ENCODE assay signal across 8 cellular contexts in the genomic region with DNA sequence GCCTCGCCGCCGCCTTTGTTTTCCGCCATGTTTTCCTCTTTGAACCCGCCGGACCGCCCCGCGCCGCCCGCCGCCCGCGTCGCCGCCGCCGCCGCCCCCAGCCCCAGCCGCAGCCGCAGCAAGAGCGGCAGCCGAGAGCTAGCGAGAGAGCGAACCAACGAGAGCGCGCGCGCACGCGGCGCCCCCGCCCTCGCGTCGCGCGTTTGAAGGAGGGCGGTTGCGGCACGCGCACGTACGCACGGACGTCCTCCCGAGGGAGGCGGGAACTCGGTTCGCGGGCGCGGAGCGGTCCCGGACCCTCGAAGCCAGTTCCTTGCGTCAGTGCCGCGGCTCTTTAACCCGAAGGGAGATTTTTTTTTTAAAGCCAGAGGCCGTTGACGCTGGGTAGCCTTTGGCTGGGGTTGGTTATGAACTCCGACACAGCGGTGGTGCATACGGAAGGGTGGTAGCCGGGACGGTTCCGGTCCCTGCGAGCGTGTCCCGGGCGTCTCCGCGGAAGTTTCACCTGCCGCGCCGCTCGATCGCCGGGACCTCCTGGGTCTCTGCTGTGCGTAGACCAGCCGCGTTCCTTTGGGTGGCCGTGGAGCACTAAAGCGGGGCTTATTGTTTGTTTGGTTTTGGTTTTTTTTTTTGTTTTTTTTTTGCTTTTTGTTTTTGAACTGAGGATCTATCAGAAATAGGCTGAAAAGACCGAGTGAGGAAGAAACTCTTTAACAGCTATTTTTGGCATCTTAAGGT. TPM values are rescaled to one million over a fixed set of nuclear protein-coding genes. Genes with fewer than 3 reads are reported as not detected.
DNase-seq lines count a peak whose midpoint lies in the region; ATAC-seq and TF ChIP-seq lines count a peak whose summit lies in the region.

A gene (minus strand): TSS at position 156 of the 738 bp plus-strand sequence. CDS start 127 bp downstream, at position 29.

- H4K20me1 ChIP-seq in MM.1S (ENCODE audit: insufficient read depth, low read length) (0 out of 2 replicates have a peak, but pooled peaks cover 4% of the 10 kb centered on the region), neural progenitor cell (ENCODE audit: low read depth) (peaks cover 44% of the 10 kb centered on the region)

- peaks cover 46% of the 10 kb centered on the region for H3K4me1 Mint-ChIP-seq in neural progenitor cell

- H3K27me3 ChIP-seq in MM.1S (replicated peaks; ENCODE audit: insufficient read depth, low read length) (no peaks in the 10 kb centered on the region), SJCRH30 (no peaks in the 10 kb centered on the region), foreskin keratinocyte (no peaks in the 10 kb centered on the region), neural progenitor cell (no peaks in the 10 kb centered on the region), stomach smooth muscle (ENCODE audit: control insufficient read depth in 1 of 2, insufficient read depth in 2 of 2, low read length in 2 of 2) (no peaks in the 10 kb centered on the region)

- H3K27ac ChIP-seq in MM.1S (ENCODE audit: low read length) (peak within 1 kb of the TSS; percentile 87), SJCRH30 (peak within 1 kb of the TSS; percentile 71), foreskin keratinocyte (peak within 1 kb of the TSS; percentile 66), neural progenitor cell (peak within 1 kb of the TSS; percentile 89), stomach smooth muscle (ENCODE audit: low read length) (peak within 1 kb of the TSS; percentile 94)

- peak within 1 kb of the TSS; percentile 58 for H2AFZ ChIP-seq in MM.1S (ENCODE audit: low read length)
- H2AFZ ChIP-seq in neural progenitor cell (replicated peaks), result peak within 1 kb of the TSS; percentile 92

- ATAC-seq in foreskin keratinocyte, result peak; percentile 78

- H3K36me3 Mint-ChIP-seq in neural progenitor cell, result peaks cover 14% of the 10 kb centered on the region

- H3K4me3 ChIP-seq in MM.1S (ENCODE audit: low read length), result peak within 1 kb of the TSS; percentile 85
- peak within 1 kb of the TSS; percentile 89 for H3K4me3 ChIP-seq in SJCRH30
- H3K4me3 ChIP-seq in neural progenitor cell, result peak within 1 kb of the TSS; percentile 83
- peak within 1 kb of the TSS; percentile 85 to 97 for H3K4me3 ChIP-seq in stomach smooth muscle (ENCODE audit: low read length in 2 of 2)

- DNase-seq in GDM1 (lab: John Stamatoyannopoulos, UW) (peak; percentile 95), HCEC 1CT (peak; percentile 89), MM.1S (peak; percentile 88), SJCRH30 (peak; percentile 90 to 93), foreskin keratinocyte (peak; percentile 72 to 84), neural progenitor cell (ENCODE audit: low spot score) (peak; percentile 98)
- DNase-seq in activated gamma-delta T cell treated with anti-CD3 and anti-CD28 coated beads, Interleukin-2, amount 50 U/mL, for 16 hours (ENCODE audit: low read depth), result peak; percentile 84

- H3K4me1 ChIP-seq in MM.1S (ENCODE audit: low read length) (peaks cover 4% of the 10 kb centered on the region; the same call in 1 of the 2 replicates), SJCRH30 (peaks cover 3% of the 10 kb centered on the region; the same call in 1 of the 2 replicates), foreskin keratinocyte (peaks cover 11% of the 10 kb centered on the region), neural progenitor cell (peaks cover 22% of the 10 kb centered on the region), stomach smooth muscle (ENCODE audit: control insufficient read depth, insufficient read depth, low read length) (peaks cover 10% of the 10 kb centered on the region)

- H3K9me3 Mint-ChIP-seq in neural progenitor cell, result no peaks in the 10 kb centered on the region

- H3K4me2 ChIP-seq in MM.1S (ENCODE audit: low read depth, low read length), result peak within 1 kb of the TSS; percentile 72
- peak within 1 kb of the TSS; percentile 94 for H3K4me2 ChIP-seq in neural progenitor cell

- H3K9me3 ChIP-seq in MM.1S (replicated peaks; ENCODE audit: insufficient read depth, low read length) (no peaks in the 10 kb centered on the region), SJCRH30 (replicated peaks) (no peaks in the 10 kb centered on the region), neural progenitor cell (ENCODE audit: low read depth) (no peaks in the 10 kb centered on the region), stomach smooth muscle (ENCODE audit: control insufficient read depth in 2 of 2, low read length in 2 of 2) (no peaks in the 10 kb centered on the region)

- peaks cover 7% of the 10 kb centered on the region; the same call in 1 of the 2 replicates for H3F3A ChIP-seq in MM.1S (ENCODE audit: insufficient read depth, low read length)
- peaks cover 9% of the 10 kb centered on the region for H3F3A ChIP-seq in neural progenitor cell (ENCODE audit: low read depth)

- H3K36me3 ChIP-seq in MM.1S (replicated peaks; ENCODE audit: insufficient read depth, low read length) (no peaks in the 10 kb centered on the region), SJCRH30 (peaks cover 4% of the 10 kb centered on the region; the same call in 1 of the 2 replicates), neural progenitor cell (peaks cover 9% of the 10 kb centered on the region), stomach smooth muscle (ENCODE audit: control insufficient read depth in 2 of 2, insufficient read depth in 2 of 2, low read length in 2 of 2) (no peaks in the 10 kb centered on the region)

- H3K9ac ChIP-seq in MM.1S (ENCODE audit: low read length), result peak within 1 kb of the TSS; percentile 76
- peak within 1 kb of the TSS; percentile 94 for H3K9ac ChIP-seq in neural progenitor cell
- H3K9ac ChIP-seq in stomach smooth muscle (ENCODE audit: low read length in 2 of 2), result peak within 1 kb of the TSS; percentile 89 to 97

- H3K79me2 ChIP-seq in MM.1S (ENCODE audit: low read length) (peaks cover 44% of the 10 kb centered on the region), neural progenitor cell (ENCODE audit: low read depth) (peaks cover 46% of the 10 kb centered on the region)

- H3K4me3 Mint-ChIP-seq in neural progenitor cell, result peak within 1 kb of the TSS; percentile 93

- TF ChIP-seq CTCF in MM.1S (IDR thresholded peaks at IDR 0.05; ENCODE audit: low read length) (no peak), foreskin keratinocyte (conservative IDR thresholded peaks at IDR 0.05) (no peak), neural progenitor cell (IDR thresholded peaks at IDR 0.05) (no peak)

- peak within 1 kb of the TSS; percentile 69 for H3K27ac Mint-ChIP-seq in neural progenitor cell

- no peaks in the 10 kb centered on the region for H3K9me2 ChIP-seq in MM.1S (replicated peaks; ENCODE audit: insufficient read depth, low read length)

- H3K27me3 Mint-ChIP-seq in neural progenitor cell (ENCODE audit: insufficient read depth, low read depth), result no peaks in the 10 kb centered on the region

RNA-seq across cellular contexts. Expression of the gene that starts here (rescaled TPM):
- total RNA-seq in SJCRH30 (2014; rRNA removed; shearing (Covaris generic)), result 33.6 and 37.7 TPM in 2 replicates
- total RNA-seq in foreskin keratinocyte, result 24.8 and 25.7 TPM in 2 replicates
- polyA plus RNA-seq in foreskin keratinocyte, result 8.3 and 8.4 TPM in 2 replicates
- 64.8 and 75.4 TPM in 2 replicates for total RNA-seq in neural progenitor cell (ENCODE audit: low replicate concordance)

Comparison
In these comparisons a context has a peak if more than half of its experiments do, and no peak if none do; other contexts are left out.
1. Peak in every context shown above with its lines: DNase-seq, ATAC-seq, H3K4me3 ChIP-seq and H3K27ac ChIP-seq.